ENCODE assay signal across 15 cellular contexts in genomic region chr4:22019676-22020075, GRCh38.
"Had no signal": no experiment of that assay in that cellular context is flagged by ENCODE, and none has a peak within 500 bp of the region (broad histone marks: within the 10 kb centered on the region; RNA-seq: fewer than 3 reads in every experiment).

No MANE protein-coding gene starts in this region.

- H3K27ac ChIP-seq: esophagus muscularis mucosa, gastroesophageal sphincter, heart right ventricle, transverse colon had no signal

- H3K9me3 ChIP-seq: esophagus muscularis mucosa, gastroesophageal sphincter, transverse colon had no signal

- H3K36me3 ChIP-seq: esophagus muscularis mucosa, gastroesophageal sphincter, heart right ventricle, transverse colon had no signal

- H3K4me3 ChIP-seq: esophagus muscularis mucosa, gastroesophageal sphincter, heart right ventricle, transverse colon had no signal

- H3K27me3 ChIP-seq: esophagus muscularis mucosa, gastroesophageal sphincter, heart right ventricle, transverse colon had no signal

- H3K4me1 ChIP-seq: esophagus muscularis mucosa, gastroesophageal sphincter, heart right ventricle, transverse colon had no signal

- DNase-seq: activated CD4-positive, alpha-beta T cell treated with anti-CD3 and anti-CD28 coated beads, Interleukin-2, amount 50 U/mL, for 4 hours; activated CD4-positive, CD25-positive, alpha-beta regulatory T cell treated with anti-CD3 and anti-CD28 coated beads, Interleukin-2, amount 50 U/mL, for 72 hours; activated naive CD4-positive, alpha-beta T cell treated with anti-CD3 and anti-CD28 coated beads for 36 hours; activated naive CD8-positive, alpha-beta T cell treated with anti-CD3 and anti-CD28 coated beads, Interleukin-2, amount 50 U/mL, for 24 hours; caudate nucleus; heart right ventricle; stimulated activated CD4-positive, alpha-beta T cell treated with anti-CD3 and anti-CD28 coated beads, Interleukin-15, amount 100 ng/mL, for 24 hours; stimulated activated CD4-positive, alpha-beta T cell treated with anti-CD3 and anti-CD28 coated beads, Interleukin-4, amount 100 ng/mL, for 1 hour; stimulated activated naive B cell treated with anti-CD40 and anti-IgM and Interleukin-4, amounts not matched to agents 10 μg/mL and 1 μg/mL and 100 μg/mL, for 72 hours; T1000; transverse colon had no signal

- ATAC-seq: activated naive CD8-positive, alpha-beta T cell treated with anti-CD3 and anti-CD28 coated beads, Interleukin-2, amount 50 U/mL, for 24 hours; activated T-helper 17 cell treated with anti-CD3 and anti-CD28 coated beads, Interleukin-2, amount 50 U/mL, for 72 hours; gastroesophageal sphincter; heart right ventricle; natural killer cell treated with Interleukin-12 subunit alpha and Interleukin-12 subunit beta and Interleukin-15 and Interleukin-18, amount 100 ng/mL, for 72 hours; stimulated activated naive B cell treated with anti-CD40 and anti-IgM and Interleukin-4, amounts not matched to agents 10 μg/mL and 1 μg/mL and 100 μg/mL, for 72 hours had no signal
